Comparison of ENCODE assay signal across 17 cellular contexts in the genomic region with DNA sequence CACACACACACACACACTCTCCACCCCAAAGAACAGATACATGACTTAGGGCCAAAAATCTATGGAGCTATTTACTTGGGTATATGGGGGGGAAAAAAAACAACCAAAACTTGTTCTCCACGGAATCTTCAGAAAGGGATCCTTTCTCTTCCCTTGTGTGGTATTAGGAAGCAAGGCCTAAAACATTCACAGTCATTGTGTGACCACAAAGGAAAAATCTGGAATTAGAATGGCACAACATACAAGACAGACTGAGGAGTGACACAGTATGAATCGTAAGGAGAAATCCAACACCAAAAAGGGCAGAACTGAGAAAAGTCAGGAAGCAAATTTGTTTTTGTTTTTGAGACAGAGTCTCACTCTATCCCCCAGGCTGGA.
DNase-seq lines count a peak whose midpoint lies in the region; TF ChIP-seq lines count a peak whose summit lies in the region.
"Had no signal": no experiment of that assay in that cellular context is flagged by ENCODE, and none has a peak within 500 bp of the region (broad histone marks: within the 10 kb centered on the region; RNA-seq: fewer than 3 reads in every experiment).

No MANE protein-coding gene starts in this region.

- CTCF ChIA-PET in mammary epithelial cell (lab: Charles Lee; ENCODE audit: low non-redundant PET) = no interaction called here
- CTCF ChIA-PET in GM10248 (lab: Yijun Ruan, JAX) = interaction anchor here (1.4 kb wide), 1 partner anchor 12 kb away, joined by 3 read pairs; no protein-coding TSS in a partner anchor

- 50% methylated on average over 2 of the region's 2 CpGs for WGBS in mammary epithelial cell (ENCODE audit: low coverage, missing lambda C conversion rate)

- DNase-seq in GM03348 (ENCODE audit: low spot score) (peak; percentile 23), M059J (ENCODE audit: low read depth) (peak; percentile 59), mammary epithelial cell (peak; percentile 48), nephron progenitor cell (no peak), GM10248 (ENCODE audit: extremely low spot score) (no peak), islet precursor cell (no peak), NOMO-1 (lab: John Stamatoyannopoulos, UW; ENCODE audit: unreplicated experiment in 2 of 2) (no peak)
- DNase-seq: activated B cell treated with CpG ODN at 0.5 μM for 24 hours; CD4-positive, alpha-beta T cell; head of caudate nucleus; KBM-7; kidney glomerular epithelial cell; NCI-H1694 treated with DMSO at 0.1 percent for 48 hours; NCI-H524 treated with DMSO at 0.1 percent for 48 hours had no signal

- peaks cover 30% of the 10 kb centered on the region for H3K79me2 ChIP-seq in mammary epithelial cell (ENCODE audit: insufficient read depth, low read length)

- intact Hi-C loops in mammary epithelial cell (cut with micrococcal nuclease) = no loop called here

- no peaks in the 10 kb centered on the region for H3K9me3 ChIP-seq in mammary epithelial cell (replicated peaks; ENCODE audit: insufficient read depth, low read length)

- H3K4me3 Mint-ChIP-seq in nephron progenitor cell = no peak overlapping the region
- H3K4me3 Mint-ChIP-seq: activated B cell treated with CpG ODN at 0.5 μM for 24 hours; CD4-positive, alpha-beta T cell; stimulated activated memory B cell treated with anti-CD40 and anti-IgM and Interleukin-4, amounts not matched to agents 10 μg/mL and 1 μg/mL and 100 μg/mL, for 72 hours had no signal

- dilution Hi-C loops in mammary epithelial cell (cut with HindIII; ENCODE audit: low sequenced_read_pairs) = no loop called here

- POLR2A ChIA-PET in GM10248 (lab: Yijun Ruan, JAX) = no interaction called here

- peaks cover 7% of the 10 kb centered on the region for H3K36me3 ChIP-seq in mammary epithelial cell (ENCODE audit: insufficient read depth, low read length)

- peaks cover 27% of the 10 kb centered on the region for H3K4me1 Mint-ChIP-seq in nephron progenitor cell

- BruUV-seq in mammary epithelial cell (replicated peaks; lab: Mats Ljungman, UMichigan) = no TSS peak

- peaks cover 30% of the 10 kb centered on the region for H3K36me3 Mint-ChIP-seq in nephron progenitor cell (ENCODE audit: low read depth)

- H4K20me1 ChIP-seq in mammary epithelial cell (ENCODE audit: insufficient read depth, low read length) = no peaks in the 10 kb centered on the region

- H3K4me1 ChIP-seq in mammary epithelial cell (ENCODE audit: insufficient read depth, low read length) = peaks cover 10% of the 10 kb centered on the region
- H3K4me1 ChIP-seq: parathyroid adenoma had no signal

- peaks cover 14% of the 10 kb centered on the region for H3K9me3 Mint-ChIP-seq in nephron progenitor cell
- H3K9me3 Mint-ChIP-seq: activated B cell treated with CpG ODN at 0.5 μM for 24 hours; CD4-positive, alpha-beta T cell; stimulated activated memory B cell treated with anti-CD40 and anti-IgM and Interleukin-4, amounts not matched to agents 10 μg/mL and 1 μg/mL and 100 μg/mL, for 72 hours had no signal

- TF ChIP-seq CTCF in mammary epithelial cell (conservative IDR thresholded peaks at IDR 0.05 in 1 of 2, IDR thresholded peaks at IDR 0.05 in 1 of 2; ENCODE audit: extremely low read depth in 1 of 2, insufficient read depth in 1 of 2, low read depth in 1 of 2, low read length in 2 of 2) = no peak
- TF ChIP-seq CTCF in nephron progenitor cell (IDR thresholded peaks at IDR 0.05) = no peak
- TF ChIP-seq CTCF in GM10248 (IDR thresholded peaks at IDR 0.05; ENCODE audit: control extremely low read depth, extremely low read depth, low read depth, missing control alignments) = no peak

- H3K4me3 ChIP-seq in mammary epithelial cell (replicated peaks in 1 of 3; ENCODE audit: insufficient read depth in 1 of 3, low read depth in 2 of 3, low read length in 3 of 3) = no peak overlapping the region
- H3K4me3 ChIP-seq: smooth muscle cell had no signal

- no peak overlapping the region for H2AFZ ChIP-seq in mammary epithelial cell (ENCODE audit: low read depth, low read length)
- H2AFZ ChIP-seq: parathyroid adenoma had no signal

- H3K4me2 ChIP-seq in mammary epithelial cell (ENCODE audit: insufficient read depth, low read depth, low read length) = no peak overlapping the region
- H3K4me2 ChIP-seq: smooth muscle cell had no signal

- H3K27me3 Mint-ChIP-seq in nephron progenitor cell (ENCODE audit: low read depth, poor library complexity) = peaks cover 3% of the 10 kb centered on the region
- H3K27me3 Mint-ChIP-seq: activated B cell treated with CpG ODN at 0.5 μM for 24 hours; CD4-positive, alpha-beta T cell; stimulated activated memory B cell treated with anti-CD40 and anti-IgM and Interleukin-4, amounts not matched to agents 10 μg/mL and 1 μg/mL and 100 μg/mL, for 72 hours had no signal

- in situ Hi-C loops in mammary epithelial cell (cut with MboI; ENCODE audit: low sequenced_read_pairs in 2 of 2) = no loop called here

- no peak overlapping the region for H3K9ac ChIP-seq in mammary epithelial cell (ENCODE audit: insufficient read depth, low read length)
- H3K9ac ChIP-seq: parathyroid adenoma had no signal

- peak overlapping the region; percentile 53 for H3K27ac Mint-ChIP-seq in nephron progenitor cell
- H3K27ac Mint-ChIP-seq: activated B cell treated with CpG ODN at 0.5 μM for 24 hours; CD4-positive, alpha-beta T cell; stimulated activated memory B cell treated with anti-CD40 and anti-IgM and Interleukin-4, amounts not matched to agents 10 μg/mL and 1 μg/mL and 100 μg/mL, for 72 hours had no signal

- H3K27me3 ChIP-seq in mammary epithelial cell (ENCODE audit: insufficient read depth, low read length) = no peaks in the 10 kb centered on the region

- no peak overlapping the region for H3K27ac ChIP-seq in mammary epithelial cell (ENCODE audit: insufficient read depth, low read depth, low read length)
- H3K27ac ChIP-seq: parathyroid adenoma had no signal

Comparison
In these comparisons a context has a peak if more than half of its experiments do, and no peak if none do; other contexts are left out.
1. DNase-seq: peak in GM03348 (single experiment), M059J (single experiment) and mammary epithelial cell (single experiment); none in nephron progenitor cell (single experiment), GM10248 (single experiment), islet precursor cell (single experiment) and NOMO-1 (0 of 2).